Comparison of ENCODE assay signal across 13 cellular contexts in the genomic region with DNA sequence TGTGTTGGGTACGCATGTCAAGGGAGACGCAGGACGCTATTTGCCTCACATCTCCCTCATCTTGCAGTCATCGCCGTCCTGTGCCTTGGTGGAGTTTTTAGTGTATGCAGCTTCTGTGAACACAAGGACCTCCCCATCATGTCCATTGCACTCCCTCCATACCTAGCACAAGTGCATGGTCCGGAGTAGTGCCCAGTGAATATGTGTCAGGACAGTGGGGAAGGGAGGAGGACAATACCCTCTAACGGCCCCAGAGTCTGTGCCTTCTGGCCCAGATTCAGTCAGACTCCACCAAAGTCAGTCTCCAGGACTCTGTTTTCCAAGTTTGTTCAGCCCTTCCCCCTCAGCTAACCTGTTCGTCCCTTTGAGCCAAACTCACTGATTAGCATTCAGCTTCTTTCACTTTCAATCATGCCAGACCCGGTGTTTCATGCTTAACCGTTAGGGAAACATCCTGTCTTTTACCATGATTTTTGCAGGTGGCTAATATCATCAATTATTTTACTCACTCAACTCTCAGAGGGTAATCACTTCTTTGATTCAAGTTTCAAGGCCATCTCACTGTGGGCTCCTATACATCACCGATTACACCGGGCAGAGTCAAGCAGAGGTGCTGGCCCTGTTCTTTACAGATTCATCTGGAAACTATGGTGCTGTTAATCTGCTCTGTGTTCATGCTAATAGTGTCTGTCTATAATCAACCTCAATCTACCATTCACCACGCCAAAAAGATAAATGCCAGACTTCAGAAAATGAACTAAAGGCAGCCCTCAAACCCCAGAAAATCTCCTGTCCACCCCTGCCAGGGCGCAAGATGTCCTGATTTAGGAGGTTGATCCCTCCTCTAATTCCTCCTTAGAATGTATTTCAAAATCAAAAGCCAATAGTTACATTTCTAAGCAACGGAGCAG.
DNase-seq lines count a peak whose midpoint lies in the region; ATAC-seq and TF ChIP-seq lines count a peak whose summit lies in the region.
"Had no signal": no experiment of that assay in that cellular context is flagged by ENCODE, and none has a peak within 500 bp of the region (broad histone marks: within the 10 kb centered on the region; RNA-seq: fewer than 3 reads in every experiment).

No MANE protein-coding gene starts in this region.

- no peaks in the 10 kb centered on the region for H3K36me3 ChIP-seq in duodenal mucosa (ENCODE audit: control insufficient read depth in 1 of 2, insufficient read depth in 2 of 2, low read length in 2 of 2)

- in situ Hi-C loops in GM13976 (cut with MboI; ENCODE audit: low sequenced_read_pairs, unreplicated experiment) = no loop called here

- H3K9me3 Mint-ChIP-seq in T-helper 2 cell treated with Interferon-gamma antibody and Interleukin-4, amounts not matched to agents 5 μg/mL and 100 μg/mL, for 36 hours = no peaks in the 10 kb centered on the region
- H3K9me3 Mint-ChIP-seq: activated T-cell treated with anti-CD3 and anti-CD28 coated beads, Interleukin-2, amount 50 U/mL, for 72 hours; CD4-positive, alpha-beta T cell had no signal

- H3K27me3 Mint-ChIP-seq in T-helper 2 cell treated with Interferon-gamma antibody and Interleukin-4, amounts not matched to agents 5 μg/mL and 100 μg/mL, for 36 hours (ENCODE audit: low read depth) = peaks cover 4% of the 10 kb centered on the region
- H3K27me3 Mint-ChIP-seq: CD4-positive, alpha-beta T cell had no signal

- no peak overlapping the region for H3K27ac Mint-ChIP-seq in T-helper 2 cell treated with Interferon-gamma antibody and Interleukin-4, amounts not matched to agents 5 μg/mL and 100 μg/mL, for 36 hours
- H3K27ac Mint-ChIP-seq: activated T-cell treated with anti-CD3 and anti-CD28 coated beads, Interleukin-2, amount 50 U/mL, for 72 hours; CD4-positive, alpha-beta T cell had no signal

- peaks cover 5 to 8% of the 10 kb centered on the region in 2 donors for H3K4me1 ChIP-seq in duodenal mucosa (ENCODE audit: control insufficient read depth in 1 of 2, insufficient read depth in 2 of 2, low read length in 2 of 2)

- no peak overlapping the region for H3K9ac ChIP-seq in duodenal mucosa (ENCODE audit: low read depth in 1 of 2, low read length in 2 of 2)

- H3K36me3 Mint-ChIP-seq in T-helper 2 cell treated with Interferon-gamma antibody and Interleukin-4, amounts not matched to agents 5 μg/mL and 100 μg/mL, for 36 hours (ENCODE audit: low read depth) = no peaks in the 10 kb centered on the region

- peaks cover 4% of the 10 kb centered on the region for H3K4me1 Mint-ChIP-seq in T-helper 2 cell treated with Interferon-gamma antibody and Interleukin-4, amounts not matched to agents 5 μg/mL and 100 μg/mL, for 36 hours (ENCODE audit: low read depth)

- DNase-seq in GM13976 (ENCODE audit: low spot score) = peak; percentile 28
- no peak for DNase-seq in T-helper 2 cell treated with Interferon-gamma antibody and Interleukin-4, amounts not matched to agents 5 μg/mL and 100 μg/mL, for 36 hours (ENCODE audit: low spot score)
- DNase-seq: activated T-cell treated with anti-CD3 and anti-CD28 coated beads, Interleukin-2, amount 50 U/mL, for 72 hours; CD4-positive, alpha-beta T cell; Kasumi-1; mammary epithelial cell; NCI-H1930; substantia nigra had no signal

- ATAC-seq in GM19395 (IDR thresholded peaks at IDR 0.05; ENCODE audit: unreplicated experiment) (peak; percentile 63), HG03108 (IDR thresholded peaks at IDR 0.05; ENCODE audit: unreplicated experiment) (peak; percentile 49), HG02763 (IDR thresholded peaks at IDR 0.05; ENCODE audit: unreplicated experiment) (no peak), HG02642 (IDR thresholded peaks at IDR 0.05; ENCODE audit: poor library complexity, unreplicated experiment) (no peak)
- ATAC-seq: activated T-cell treated with anti-CD3 and anti-CD28 coated beads, Interleukin-2, amount 50 U/mL, for 72 hours had no signal

- H3K4me3 ChIP-seq in duodenal mucosa (ENCODE audit: low read depth in 1 of 2, low read length in 2 of 2) = peak overlapping the region; percentile 14 to 19

- H3K4me3 Mint-ChIP-seq in T-helper 2 cell treated with Interferon-gamma antibody and Interleukin-4, amounts not matched to agents 5 μg/mL and 100 μg/mL, for 36 hours = no peak overlapping the region
- H3K4me3 Mint-ChIP-seq: CD4-positive, alpha-beta T cell had no signal

- H3K27ac ChIP-seq in duodenal mucosa (ENCODE audit: low read depth, low read length) = no peak overlapping the region

- H3K9me3 ChIP-seq in duodenal mucosa (ENCODE audit: control insufficient read depth in 1 of 2, low read length in 2 of 2) = no peaks in the 10 kb centered on the region

- no peaks in the 10 kb centered on the region for H3K27me3 ChIP-seq in duodenal mucosa (ENCODE audit: control insufficient read depth in 1 of 2, insufficient read depth in 2 of 2, low read length in 2 of 2)

- no peak for TF ChIP-seq CTCF in GM13976 (IDR thresholded peaks at IDR 0.05; ENCODE audit: borderline replicate concordance, control extremely low read depth, extremely low read depth, insufficient read depth, missing control alignments)

Comparison
In these comparisons a context has a peak if more than half of its experiments do, and no peak if none do; other contexts are left out.
1. ATAC-seq: peak in GM19395 (single experiment) and HG03108 (single experiment); none in HG02763 (single experiment) and HG02642 (single experiment).